In genomic region chr14:89618309-89618708, GRCh38 we compare ENCODE assay signal across 8 cellular contexts.
DNase-seq lines count a peak whose midpoint lies in the region; ATAC-seq lines count a peak whose summit lies in the region.

No MANE protein-coding gene starts in this region.

- peak overlapping the region; percentile 96 for H3K27ac ChIP-seq in HUES48 (ENCODE audit: low read depth, low read length)
- peak overlapping the region; percentile 80 for H3K27ac ChIP-seq in skeletal muscle tissue (ENCODE audit: low read depth, low read length)

- H3K9ac ChIP-seq in HUES48 (ENCODE audit: low read depth, low read length) (peak overlapping the region; percentile 63), skeletal muscle tissue (ENCODE audit: low read depth in 1 of 3, low read length in 3 of 3) (peak overlapping the region; percentile 82 to 92 (median 90))

- peak overlapping the region; percentile 93 for H3K4me3 ChIP-seq in HUES48 (ENCODE audit: low read depth, low read length)
- peak overlapping the region; percentile 69 for H3K4me3 ChIP-seq in iPS-18c (ENCODE audit: insufficient read depth, low read depth, low read length)
- H3K4me3 ChIP-seq in skeletal muscle tissue (ENCODE audit: low read length in 3 of 3): peak overlapping the region; percentile 80 to 90 (median 87)

- H3K4me1 ChIP-seq in HUES48 (ENCODE audit: control insufficient read depth, insufficient read depth, low read length) (peaks cover 54% of the 10 kb centered on the region), skeletal muscle tissue (ENCODE audit: control insufficient read depth in 3 of 3, insufficient read depth in 3 of 3, low read length in 3 of 3) (peaks cover 17 to 22% (median 17%) of the 10 kb centered on the region in 3 donors)

- DNase-seq in AG20443 (ENCODE audit: low spot score) (peak; percentile 39), amniotic epithelial cell (ENCODE audit: low read depth) (peak; percentile 39), epidermal melanocyte (ENCODE audit: insufficient read length, low spot score) (no peak), islet precursor cell (no peak)

- ATAC-seq in GM19328 (IDR thresholded peaks at IDR 0.05; ENCODE audit: unreplicated experiment): no peak

- no peaks in the 10 kb centered on the region for H3K27me3 ChIP-seq in HUES48 (ENCODE audit: control insufficient read depth, insufficient read depth, low read length)
- no peaks in the 10 kb centered on the region for H3K27me3 ChIP-seq in skeletal muscle tissue (ENCODE audit: control insufficient read depth in 3 of 3, insufficient read depth in 3 of 3, low read length in 3 of 3)

- H3K9me3 ChIP-seq in HUES48 (ENCODE audit: control insufficient read depth, insufficient read depth, low read length) (no peaks in the 10 kb centered on the region), iPS-18c (ENCODE audit: control insufficient read depth, insufficient read depth, low read length) (no peaks in the 10 kb centered on the region), skeletal muscle tissue (ENCODE audit: control insufficient read depth in 3 of 3, low read length in 3 of 3) (no peaks in the 10 kb centered on the region)

- no peaks in the 10 kb centered on the region for H3K36me3 ChIP-seq in HUES48 (ENCODE audit: control insufficient read depth, insufficient read depth, low read length)
- H3K36me3 ChIP-seq in skeletal muscle tissue (ENCODE audit: control insufficient read depth in 3 of 3, insufficient read depth in 3 of 3, low read length in 3 of 3): no peaks in the 10 kb centered on the region

Comparison
In these comparisons a context has a peak if more than half of its experiments do, and no peak if none do; other contexts are left out.
1. DNase-seq: peak in AG20443 (single experiment) and amniotic epithelial cell (single experiment); none in epidermal melanocyte (single experiment) and islet precursor cell (single experiment).
2. Peak in every context shown above with its lines, with median percentiles within 50 percentile points of each other: H3K4me3 ChIP-seq.